1 cellular context compared by ENCODE assay signal in genomic region chr18:31943895-31944816, GRCh38.
A peak's percentile ranks its signal among the peaks of the same experiment; 100 is the strongest.
TF ChIP-seq lines count a peak whose summit lies in the region.

No MANE protein-coding gene starts in this region.

TF ChIP-seq in HepG2, 621 proteins besides CTCF, POLR2A, EP300 and RAD21 (continued from another document):
- TF ChIP-seq PATZ1 (CRISPR knock-in tag; IDR thresholded peaks at IDR 0.05), result peak; percentile 64
